19 cellular contexts compared by ENCODE assay signal in genomic region chrX:49991718-49992117, GRCh38.
"Had no signal": no experiment of that assay in that cellular context is flagged by ENCODE, and none has a peak within 500 bp of the region (broad histone marks: within the 10 kb centered on the region; RNA-seq: fewer than 3 reads in every experiment).

No MANE protein-coding gene starts in this region.

- ATAC-seq: left cardiac atrium; naive thymus-derived CD8-positive, alpha-beta T cell; sciatic nerve; stimulated activated memory B cell treated with anti-CD40 and anti-IgM and Interleukin-4, amounts not matched to agents 10 μg/mL and 1 μg/mL and 100 μg/mL, for 72 hours had no signal

- H3K36me3 ChIP-seq: esophagus squamous epithelium, spleen, tibial artery, upper lobe of left lung, uterus had no signal

- H3K4me3 ChIP-seq: esophagus squamous epithelium, hepatocyte, spleen, tibial artery, upper lobe of left lung, uterus had no signal

- H3K27ac ChIP-seq: esophagus squamous epithelium, hepatocyte, spleen, tibial artery, upper lobe of left lung, uterus had no signal

- DNase-seq: dermis blood vessel endothelial cell; esophagus squamous epithelium; foreskin fibroblast; head of caudate nucleus; kidney; left cardiac atrium; mammary epithelial cell; naive thymus-derived CD8-positive, alpha-beta T cell; posterior cingulate gyrus; spleen; stimulated activated CD4-positive, alpha-beta T cell treated with anti-CD3 and anti-CD28 coated beads, Interleukin-15, amount 100 ng/mL, for 24 hours; stimulated activated CD4-positive, alpha-beta T cell treated with anti-CD3 and anti-CD28 coated beads, Interleukin-1b, Interleukin-23, amount 100 ng/mL, for 48 hours; stimulated activated CD4-positive, alpha-beta T cell treated with anti-CD3 and anti-CD28 coated beads, Interleukin-4, amount 100 ng/mL, for 24 hours; tibial artery; upper lobe of left lung; uterus had no signal

- H3K4me1 ChIP-seq: spleen, tibial artery, upper lobe of left lung, uterus had no signal

- H3K27me3 ChIP-seq: esophagus squamous epithelium, hepatocyte, tibial artery, upper lobe of left lung, uterus had no signal

- H3K9me3 ChIP-seq: esophagus squamous epithelium, spleen, tibial artery, upper lobe of left lung, uterus had no signal
